28 cellular contexts compared by ENCODE assay signal in the genomic region with DNA sequence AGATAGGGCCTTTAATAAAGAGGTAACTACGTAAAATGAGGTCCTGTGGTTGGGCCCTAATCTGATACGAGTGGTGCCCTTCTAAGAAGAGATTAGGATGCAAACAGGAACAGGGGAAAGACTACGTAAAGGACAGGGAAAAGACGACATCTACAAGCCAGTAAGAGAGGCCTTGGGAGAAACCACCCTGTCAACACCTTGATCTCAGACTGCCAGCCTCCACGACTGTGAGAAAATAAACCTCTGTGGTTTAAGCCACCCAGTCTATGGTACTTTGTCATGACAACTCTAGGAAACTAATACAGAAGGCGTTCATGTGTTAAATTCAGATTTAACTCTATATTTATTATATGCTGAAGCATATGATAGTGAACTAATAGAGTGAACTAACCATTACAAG.
"Had no signal": no experiment of that assay in that cellular context is flagged by ENCODE, and none has a peak within 500 bp of the region (broad histone marks: within the 10 kb centered on the region; RNA-seq: fewer than 3 reads in every experiment).

No MANE protein-coding gene starts in this region.

- ATAC-seq: naive thymus-derived CD8-positive, alpha-beta T cell; natural killer cell treated with Interleukin-12 subunit alpha and Interleukin-12 subunit beta and Interleukin-15 and Interleukin-18, amount 100 ng/mL, for 72 hours; pancreas; psoas muscle; right cardiac atrium; right lobe of liver; stimulated activated effector memory CD8-positive, alpha-beta T cell treated with anti-CD3 and anti-CD28 coated beads, Interleukin-12 subunit alpha, Interleukin-12 subunit beta, amount 100 ng/mL, for 72 hours; stimulated activated naive B cell treated with anti-CD40 and anti-IgM and Interleukin-4, amounts not matched to agents 10 μg/mL and 1 μg/mL and 100 μg/mL, for 72 hours; upper lobe of right lung had no signal

- FAIRE-seq: pancreas, small intestine had no signal

- DNase-seq: naive thymus-derived CD8-positive, alpha-beta T cell; nephron progenitor cell; nucleus accumbens; pancreas; psoas muscle; right cardiac atrium; right lobe of liver; sigmoid colon; small intestine; stimulated activated CD4-positive, alpha-beta T cell treated with anti-CD3 and anti-CD28 coated beads, Interleukin-15, amount 100 ng/mL, for 24 hours; stimulated activated CD4-positive, alpha-beta T cell treated with anti-CD3 and anti-CD28 coated beads, Interleukin-2, amount 100 ng/mL, for 24 hours; stimulated activated CD4-positive, alpha-beta T cell treated with anti-CD3 and anti-CD28 coated beads, Interleukin-2, amount 100 ng/mL, for 48 hours; stimulated activated CD4-positive, alpha-beta T cell treated with anti-CD3 and anti-CD28 coated beads, Interleukin-4, amount 100 ng/mL, for 24 hours; stimulated activated naive B cell treated with anti-CD40 and anti-IgM and Interleukin-4, amounts not matched to agents 10 μg/mL and 1 μg/mL and 100 μg/mL, for 72 hours; stimulated activated naive CD4-positive, alpha-beta T cell treated with Interleukin-2 at 50 U/mL for 16 hours; substantia nigra; testis; tibial artery; transverse colon; upper lobe of right lung; uterus had no signal

- H3K27me3 ChIP-seq: pancreas, right lobe of liver, sigmoid colon, suprapubic skin, testis, tibial artery, transverse colon, upper lobe of right lung, uterus had no signal

- H3K4me3 Mint-ChIP-seq: naive thymus-derived CD8-positive, alpha-beta T cell; natural killer cell treated with Interleukin-12 subunit alpha and Interleukin-12 subunit beta and Interleukin-15 and Interleukin-18, amount 100 ng/mL, for 72 hours; nephron progenitor cell; neural crest cell; stimulated activated effector memory CD8-positive, alpha-beta T cell treated with anti-CD3 and anti-CD28 coated beads, Interleukin-12 subunit alpha, Interleukin-12 subunit beta, amount 100 ng/mL, for 72 hours; stimulated activated naive B cell treated with anti-CD40 and anti-IgM and Interleukin-4, amounts not matched to agents 10 μg/mL and 1 μg/mL and 100 μg/mL, for 72 hours; stimulated activated naive CD8-positive, alpha-beta T cell treated with anti-CD3 and anti-CD28 coated beads, Interleukin-15, Interleukin-2, amounts not matched to agents 100 ng/mL and 50 ng/mL, for 24 hours; type B pancreatic cell had no signal

- H3K36me3 ChIP-seq: neutrophil, pancreas, right lobe of liver, sigmoid colon, suprapubic skin, tibial artery, transverse colon, upper lobe of right lung, uterus had no signal

- H3K27ac ChIP-seq: neutrophil, pancreas, psoas muscle, right lobe of liver, sigmoid colon, suprapubic skin, testis, tibial artery, transverse colon, upper lobe of right lung, uterus had no signal

- H3K4me1 ChIP-seq: pancreas, psoas muscle, right lobe of liver, sigmoid colon, suprapubic skin, testis, tibial artery, transverse colon, upper lobe of right lung, uterus had no signal

- H3K9me3 ChIP-seq: neutrophil, pancreas, psoas muscle, right lobe of liver, sigmoid colon, suprapubic skin, testis, tibial artery, transverse colon, upper lobe of right lung, uterus had no signal

- H3K27ac Mint-ChIP-seq: naive thymus-derived CD8-positive, alpha-beta T cell; natural killer cell treated with Interleukin-12 subunit alpha and Interleukin-12 subunit beta and Interleukin-15 and Interleukin-18, amount 100 ng/mL, for 72 hours; nephron progenitor cell; stimulated activated effector memory CD8-positive, alpha-beta T cell treated with anti-CD3 and anti-CD28 coated beads, Interleukin-12 subunit alpha, Interleukin-12 subunit beta, amount 100 ng/mL, for 72 hours; stimulated activated naive B cell treated with anti-CD40 and anti-IgM and Interleukin-4, amounts not matched to agents 10 μg/mL and 1 μg/mL and 100 μg/mL, for 72 hours; stimulated activated naive CD8-positive, alpha-beta T cell treated with anti-CD3 and anti-CD28 coated beads, Interleukin-15, Interleukin-2, amounts not matched to agents 100 ng/mL and 50 ng/mL, for 24 hours; type B pancreatic cell had no signal

- H3K4me1 Mint-ChIP-seq: stimulated activated effector memory CD8-positive, alpha-beta T cell treated with anti-CD3 and anti-CD28 coated beads, Interleukin-12 subunit alpha, Interleukin-12 subunit beta, amount 100 ng/mL, for 72 hours; stimulated activated naive B cell treated with anti-CD40 and anti-IgM and Interleukin-4, amounts not matched to agents 10 μg/mL and 1 μg/mL and 100 μg/mL, for 72 hours had no signal

- H3K4me3 ChIP-seq: pancreas, psoas muscle, right lobe of liver, sigmoid colon, suprapubic skin, testis, tibial artery, transverse colon, upper lobe of right lung, uterus had no signal

- H3K9me3 Mint-ChIP-seq: natural killer cell treated with Interleukin-12 subunit alpha and Interleukin-12 subunit beta and Interleukin-15 and Interleukin-18, amount 100 ng/mL, for 72 hours; nephron progenitor cell; neural crest cell; stimulated activated naive CD8-positive, alpha-beta T cell treated with anti-CD3 and anti-CD28 coated beads, Interleukin-15, Interleukin-2, amounts not matched to agents 100 ng/mL and 50 ng/mL, for 24 hours; type B pancreatic cell had no signal

- H3K36me3 Mint-ChIP-seq: naive thymus-derived CD8-positive, alpha-beta T cell; natural killer cell treated with Interleukin-12 subunit alpha and Interleukin-12 subunit beta and Interleukin-15 and Interleukin-18, amount 100 ng/mL, for 72 hours; stimulated activated effector memory CD8-positive, alpha-beta T cell treated with anti-CD3 and anti-CD28 coated beads, Interleukin-12 subunit alpha, Interleukin-12 subunit beta, amount 100 ng/mL, for 72 hours; stimulated activated naive B cell treated with anti-CD40 and anti-IgM and Interleukin-4, amounts not matched to agents 10 μg/mL and 1 μg/mL and 100 μg/mL, for 72 hours; type B pancreatic cell had no signal
